Comparison of ENCODE assay signal across 27 cellular contexts in genomic region chr12:39122562-39123204, GRCh38.
A peak's percentile ranks its signal among the peaks of the same experiment; 100 is the strongest.
DNase-seq lines count a peak whose midpoint lies in the region; ATAC-seq and TF ChIP-seq lines count a peak whose summit lies in the region.
"Had no signal": no experiment of that assay in that cellular context is flagged by ENCODE, and none has a peak within 500 bp of the region (broad histone marks: within the 10 kb centered on the region; RNA-seq: fewer than 3 reads in every experiment).

No MANE protein-coding gene starts in this region.

- no peaks in the 10 kb centered on the region for H3K9me3 ChIP-seq in PC-3 (ENCODE audit: low read length)
- H3K9me3 ChIP-seq in iPS-20b (ENCODE audit: insufficient read depth, low read depth, low read length) = no peaks in the 10 kb centered on the region
- no peaks in the 10 kb centered on the region for H3K9me3 ChIP-seq in ascending aorta

- no peak overlapping the region for H2AFZ ChIP-seq in PC-3 (ENCODE audit: low read length)

- CTCF ChIA-PET in PC-3 (lab: Charles Lee) = no interaction called here

- POLR2A ChIA-PET in PC-3 (lab: Charles Lee; ENCODE audit: unreplicated experiment) = no interaction called here

- H3K27ac ChIP-seq in PC-3 (ENCODE audit: low read length) (peak overlapping the region; percentile 19), iPS-20b (ENCODE audit: low read length) (peak overlapping the region; percentile 38), ascending aorta (no peak overlapping the region)
- H3K27ac ChIP-seq: esophagus muscularis mucosa, gastroesophageal sphincter, HL-60, SJSA1, tibial nerve, VCaP had no signal

- H3K4me3 ChIP-seq in PC-3 (ENCODE audit: low read length) (no peak overlapping the region), iPS-20b (ENCODE audit: low read length) (peak overlapping the region; percentile 34), retinal pigment epithelial cell (ENCODE audit: low read length) (no peak overlapping the region), ascending aorta (no peak overlapping the region)
- H3K4me3 ChIP-seq: esophagus muscularis mucosa, gastroesophageal sphincter, SJSA1, tibial nerve had no signal

- H3K4me2 ChIP-seq in PC-3 (ENCODE audit: low read length) = no peak overlapping the region

- H3K9ac ChIP-seq in PC-3 (ENCODE audit: low read length) = no peak overlapping the region
- peak overlapping the region; percentile 37; the same call in 1 of the 2 replicates for H3K9ac ChIP-seq in iPS-20b (ENCODE audit: low read depth, low read length)

- BruUV-seq in PC-3 (replicated peaks; lab: Mats Ljungman, UMichigan) = no TSS peak

- H3K79me2 ChIP-seq in PC-3 (ENCODE audit: low read length) = no peaks in the 10 kb centered on the region

- ATAC-seq in PC-3 = peak; percentile 17; the same call in 1 of the 2 replicates
- ATAC-seq: gastroesophageal sphincter; naive thymus-derived CD4-positive, alpha-beta T cell; right cardiac atrium; stimulated activated naive CD8-positive, alpha-beta T cell treated with anti-CD3 and anti-CD28 coated beads, Interleukin-15, amount 100 ng/mL, for 72 hours had no signal

- no peaks in the 10 kb centered on the region for H3F3A ChIP-seq in PC-3 (ENCODE audit: low read length, unreplicated experiment)

- H4K20me1 ChIP-seq in PC-3 (ENCODE audit: low read length) = no peaks in the 10 kb centered on the region

- TF ChIP-seq CTCF in PC-3 (conservative IDR thresholded peaks at IDR 0.05; ENCODE audit: low read depth, low read length) (no peak; the same call in 1 of the 2 replicates), retinal pigment epithelial cell (conservative IDR thresholded peaks at IDR 0.05; ENCODE audit: low read depth, low read length) (no peak), ascending aorta (IDR thresholded peaks at IDR 0.05) (no peak)

- DNase-seq in SHP77 (lab: John Stamatoyannopoulos, UW) = peak; percentile 14 to 27
- no peak for DNase-seq in SHP77 treated with DMSO at 0.1 percent for 48 hours (lab: John Stamatoyannopoulos, UW)
- DNase-seq in PC-3 = peak; percentile 48
- peak; percentile 18 for DNase-seq in retinal pigment epithelial cell (ENCODE audit: low read depth)
- no peak for DNase-seq in retina
- DNase-seq in ascending aorta (ENCODE audit: low spot score in 2 of 2) = no peak
- DNase-seq in activated CD8-positive, alpha-beta memory T cell treated with anti-CD3 and anti-CD28 coated beads, Interleukin-2, amount 50 U/mL, for 48 hours = no peak
- DNase-seq: 8988T; activated naive CD8-positive, alpha-beta T cell treated with anti-CD3 and anti-CD28 coated beads for 36 hours; AML-193; CD8-positive, alpha-beta memory T cell; cerebellar nuclear complex; effector memory CD4-positive, alpha-beta T cell; naive thymus-derived CD4-positive, alpha-beta T cell; NCI-H2107; NCI-H526; right cardiac atrium; stimulated activated CD4-positive, alpha-beta T cell treated with anti-CD3 and anti-CD28 coated beads, Interleukin-12 subunit alpha, Interleukin-12 subunit beta, amount 100 ng/mL, for 4 hours; stimulated activated naive CD8-positive, alpha-beta T cell treated with anti-CD3 and anti-CD28 coated beads, Interleukin-15, amount 100 ng/mL, for 72 hours; T-helper 2 cell had no signal

- H3K4me1 ChIP-seq in PC-3 (ENCODE audit: insufficient read depth, low read length) = peaks cover 32% of the 10 kb centered on the region
- peaks cover 15% of the 10 kb centered on the region for H3K4me1 ChIP-seq in iPS-20b (ENCODE audit: insufficient read depth, low read length)
- H3K4me1 ChIP-seq in ascending aorta = no peaks in the 10 kb centered on the region
- H3K4me1 ChIP-seq: esophagus muscularis mucosa, gastroesophageal sphincter, SJSA1, tibial nerve had no signal

- no peaks in the 10 kb centered on the region for H3K27me3 ChIP-seq in PC-3 (ENCODE audit: low read length)
- H3K27me3 ChIP-seq in iPS-20b (ENCODE audit: insufficient read depth, low read length) = no peaks in the 10 kb centered on the region
- no peaks in the 10 kb centered on the region for H3K27me3 ChIP-seq in ascending aorta
- H3K27me3 ChIP-seq: esophagus muscularis mucosa, gastroesophageal sphincter, SJSA1, tibial nerve had no signal

- intact Hi-C loops in PC-3 (cut with micrococcal nuclease) (no loop called here), ascending aorta (cut with DNase I) (no loop called here)

- no peaks in the 10 kb centered on the region for H3K9me2 ChIP-seq in PC-3 (replicated peaks; ENCODE audit: low read length)

- H3K36me3 ChIP-seq in PC-3 (ENCODE audit: low read depth, low read length) (no peaks in the 10 kb centered on the region), iPS-20b (ENCODE audit: insufficient read depth, low read depth, low read length) (no peaks in the 10 kb centered on the region), ascending aorta (no peaks in the 10 kb centered on the region)
- H3K36me3 ChIP-seq: esophagus muscularis mucosa, gastroesophageal sphincter, SJSA1, tibial nerve had no signal

Comparison
In these comparisons a context has a peak if more than half of its experiments do, and no peak if none do; other contexts are left out.
1. DNase-seq: peak in SHP77 (2 of 2), PC-3 (single experiment) and retinal pigment epithelial cell (single experiment); none in SHP77 treated with DMSO at 0.1 percent for 48 hours (single experiment), retina (single experiment), ascending aorta (0 of 2) and activated CD8-positive, alpha-beta memory T cell treated with anti-CD3 and anti-CD28 coated beads, Interleukin-2, amount 50 U/mL, for 48 hours (single experiment).
2. H3K27ac ChIP-seq: peak in PC-3 (single experiment) and iPS-20b (single experiment); none in ascending aorta (0 of 2).